Comparison of ENCODE assay signal across 9 cellular contexts in genomic region chr14:103611215-103611614, GRCh38.
"Had no signal": no experiment of that assay in that cellular context is flagged by ENCODE, and none has a peak within 500 bp of the region (broad histone marks: within the 10 kb centered on the region; RNA-seq: fewer than 3 reads in every experiment).

No MANE protein-coding gene starts in this region.

- H3K27ac ChIP-seq: HL-60 had no signal

- H2AFZ ChIP-seq: GM23338 had no signal

- ATAC-seq: GM23338, HepG2 had no signal

- H3K4me3 ChIP-seq: GM23338 had no signal

- H3K4me2 ChIP-seq: GM23338 had no signal

- DNase-seq: H9, HCEC 1CT, HFFc6, KG1 had no signal

- FAIRE-seq: H1, H54, HepG2 had no signal
